ENCODE assay signal across 15 cellular contexts in the genomic region with DNA sequence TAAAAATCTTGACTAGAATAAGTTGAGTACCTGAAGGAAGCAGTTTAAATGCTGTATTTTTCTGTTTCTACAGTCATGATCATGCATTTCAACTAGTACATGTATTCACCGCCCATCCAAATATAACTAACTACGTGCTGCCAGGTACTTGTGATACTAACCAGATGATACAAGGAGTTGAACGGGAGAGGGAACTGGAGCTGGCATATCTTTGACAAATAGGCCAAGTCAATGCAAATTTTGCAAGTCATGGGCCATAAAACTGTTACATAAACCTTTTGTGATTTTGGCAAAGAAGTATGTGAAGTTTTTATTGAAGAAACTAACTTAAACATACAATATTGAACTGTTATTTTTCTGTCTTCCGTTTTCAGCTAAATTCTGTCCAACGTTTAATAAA. TPM values are rescaled to one million over a fixed set of nuclear protein-coding genes. Genes with fewer than 3 reads are reported as not detected.
"Had no signal": no experiment of that assay in that cellular context is flagged by ENCODE, and none has a peak within 500 bp of the region (broad histone marks: within the 10 kb centered on the region; RNA-seq: fewer than 3 reads in every experiment).

No MANE protein-coding gene starts in this region.

- H3K4me3 Mint-ChIP-seq: immature natural killer cell; naive thymus-derived CD4-positive, alpha-beta T cell had no signal

- ATAC-seq: mucosa of descending colon; naive thymus-derived CD4-positive, alpha-beta T cell had no signal

- H3K36me3 ChIP-seq: colonic mucosa had no signal

- H3K4me3 ChIP-seq: colonic mucosa, esophagus muscularis mucosa, mucosa of descending colon, smooth muscle cell, stomach, testis, upper lobe of left lung had no signal

- H3K9me3 ChIP-seq: colonic mucosa, esophagus muscularis mucosa, mucosa of descending colon, stomach, testis, upper lobe of left lung had no signal

- H3K27ac ChIP-seq: colonic mucosa, esophagus muscularis mucosa, stomach, testis, upper lobe of left lung had no signal

- H3K27me3 Mint-ChIP-seq: naive thymus-derived CD4-positive, alpha-beta T cell had no signal

- H3K9me3 Mint-ChIP-seq: immature natural killer cell; naive thymus-derived CD4-positive, alpha-beta T cell had no signal

- H3K27ac Mint-ChIP-seq: immature natural killer cell; naive thymus-derived CD4-positive, alpha-beta T cell had no signal

- H3K4me1 Mint-ChIP-seq: naive thymus-derived CD4-positive, alpha-beta T cell had no signal

- H3K4me1 ChIP-seq: colonic mucosa, esophagus muscularis mucosa, stomach, testis, upper lobe of left lung had no signal

- H3K4me2 ChIP-seq: smooth muscle cell had no signal

- H3K27me3 ChIP-seq: colonic mucosa, esophagus muscularis mucosa, stomach, testis, upper lobe of left lung had no signal

- DNase-seq: activated CD4-positive, CD25-positive, alpha-beta regulatory T cell treated with anti-CD3 and anti-CD28 coated beads, Interleukin-2, amount 50 U/mL, for 72 hours; activated naive CD4-positive, alpha-beta T cell; activated T-cell treated with anti-CD3 and anti-CD28 coated beads for 4 hours; caudate nucleus; colonic mucosa; foreskin fibroblast; immature natural killer cell; mucosa of descending colon; naive thymus-derived CD4-positive, alpha-beta T cell; retina; stomach; testis; upper lobe of left lung had no signal

RNA-seq across cellular contexts. Expression of gene GPNMB, which starts 50.3 kb away (rescaled TPM):
- polyA plus RNA-seq: immature natural killer cell; naive thymus-derived CD4-positive, alpha-beta T cell had no signal
